ENCODE assay signal across 18 cellular contexts in the genomic region with DNA sequence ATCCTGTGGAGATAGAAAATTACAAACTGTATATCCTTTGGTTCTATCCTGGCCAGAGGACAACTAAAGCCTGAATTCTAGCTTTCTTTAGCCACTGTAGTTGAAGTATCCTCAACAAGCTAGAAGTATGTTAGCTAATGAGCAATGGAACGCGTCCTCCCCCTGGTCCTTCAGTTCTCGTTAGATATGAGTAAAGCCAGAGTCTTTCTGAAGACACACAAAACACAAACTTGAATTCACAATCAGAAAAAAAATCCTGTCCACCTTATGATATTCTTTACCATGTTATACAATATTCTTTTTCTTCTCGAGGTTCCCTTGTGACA.
A peak's percentile ranks its signal among the peaks of the same experiment; 100 is the strongest.
DNase-seq lines count a peak whose midpoint lies in the region; ATAC-seq and TF ChIP-seq lines count a peak whose summit lies in the region.
"Had no signal": no experiment of that assay in that cellular context is flagged by ENCODE, and none has a peak within 500 bp of the region (broad histone marks: within the 10 kb centered on the region; RNA-seq: fewer than 3 reads in every experiment).

No MANE protein-coding gene starts in this region.

- H3K36me3 Mint-ChIP-seq in mesothelial cell of epicardium = no peaks in the 10 kb centered on the region
- no peaks in the 10 kb centered on the region for H3K36me3 Mint-ChIP-seq in natural killer cell treated with Interleukin-12 subunit alpha and Interleukin-12 subunit beta and Interleukin-15 and Interleukin-18, amount 100 ng/mL, for 72 hours
- H3K36me3 Mint-ChIP-seq: IgD-negative memory B cell had no signal

- intact Hi-C loops in left lung (cut with DNase I) = no loop called here

- H3K27ac ChIP-seq in left lung = no peak overlapping the region
- H3K27ac ChIP-seq: A549, C4-2B had no signal

- no peak overlapping the region for H3K4me3 ChIP-seq in left lung
- H3K4me3 ChIP-seq: A549 had no signal

- no peaks in the 10 kb centered on the region for H3K9me3 ChIP-seq in left lung
- H3K9me3 ChIP-seq: A549, Caco-2 had no signal

- H3K4me1 Mint-ChIP-seq in mesothelial cell of epicardium = peaks cover 44% of the 10 kb centered on the region
- H3K4me1 Mint-ChIP-seq in natural killer cell treated with Interleukin-12 subunit alpha and Interleukin-12 subunit beta and Interleukin-15 and Interleukin-18, amount 100 ng/mL, for 72 hours (ENCODE audit: low read depth in 2 of 2) = no peaks in the 10 kb centered on the region
- H3K4me1 Mint-ChIP-seq: IgD-negative memory B cell had no signal

- H3K9me3 Mint-ChIP-seq in mesothelial cell of epicardium = peaks cover 5% of the 10 kb centered on the region
- H3K9me3 Mint-ChIP-seq in natural killer cell treated with Interleukin-12 subunit alpha and Interleukin-12 subunit beta and Interleukin-15 and Interleukin-18, amount 100 ng/mL, for 72 hours = peaks cover 6% of the 10 kb centered on the region
- H3K9me3 Mint-ChIP-seq: H9 had no signal

- no peaks in the 10 kb centered on the region for H3K36me3 ChIP-seq in left lung

- peak; percentile 82 for ATAC-seq in SK-N-SH treated with all-trans-retinoic acid at 6 μM for 48 hours
- peak; percentile 96 for ATAC-seq in left lung
- no peak for ATAC-seq in natural killer cell treated with Interleukin-12 subunit alpha and Interleukin-12 subunit beta and Interleukin-15 and Interleukin-18, amount 100 ng/mL, for 72 hours
- ATAC-seq: A549, HepG2 had no signal

- TF ChIP-seq CTCF in left lung (IDR thresholded peaks at IDR 0.05) = no peak
- no peak for TF ChIP-seq CTCF in mesothelial cell of epicardium (IDR thresholded peaks at IDR 0.05; ENCODE audit: unreplicated experiment)

- DNase-seq in left lung = no peak
- no peak for DNase-seq in mesothelial cell of epicardium (ENCODE audit: low spot score in 2 of 2, unreplicated experiment in 2 of 2)
- no peak for DNase-seq in hypothalamus (lab: John Stamatoyannopoulos, UW)
- DNase-seq in 8988T = no peak
- no peak for DNase-seq in HT-29 (ENCODE audit: low spot score)
- no peak for DNase-seq in natural killer cell treated with Interleukin-12 subunit alpha and Interleukin-12 subunit beta and Interleukin-15 and Interleukin-18, amount 100 ng/mL, for 72 hours (ENCODE audit: low spot score)
- DNase-seq: AML-193; Caco-2; CD4-positive, alpha-beta T cell; DMS153; DMS79 treated with DMSO at 0.1 percent for 48 hours; GF-D8; H9 had no signal

- H3K27ac Mint-ChIP-seq in mesothelial cell of epicardium = peak overlapping the region; percentile 79
- no peak overlapping the region for H3K27ac Mint-ChIP-seq in natural killer cell treated with Interleukin-12 subunit alpha and Interleukin-12 subunit beta and Interleukin-15 and Interleukin-18, amount 100 ng/mL, for 72 hours
- H3K27ac Mint-ChIP-seq: CD4-positive, alpha-beta T cell; H9; IgD-negative memory B cell had no signal

- H3K4me3 Mint-ChIP-seq in mesothelial cell of epicardium = no peak overlapping the region
- H3K4me3 Mint-ChIP-seq in natural killer cell treated with Interleukin-12 subunit alpha and Interleukin-12 subunit beta and Interleukin-15 and Interleukin-18, amount 100 ng/mL, for 72 hours = no peak overlapping the region
- H3K4me3 Mint-ChIP-seq: CD4-positive, alpha-beta T cell; H9 had no signal

- peaks cover 0 to 6% of the 10 kb centered on the region in 2 donors for H3K4me1 ChIP-seq in left lung
- H3K4me1 ChIP-seq: A549 had no signal

- no peaks in the 10 kb centered on the region for H3K27me3 ChIP-seq in left lung

- no peaks in the 10 kb centered on the region for H3K27me3 Mint-ChIP-seq in mesothelial cell of epicardium (ENCODE audit: low read depth)
- no peaks in the 10 kb centered on the region for H3K27me3 Mint-ChIP-seq in natural killer cell treated with Interleukin-12 subunit alpha and Interleukin-12 subunit beta and Interleukin-15 and Interleukin-18, amount 100 ng/mL, for 72 hours
- H3K27me3 Mint-ChIP-seq: CD4-positive, alpha-beta T cell; IgD-negative memory B cell had no signal

TF ChIP-seq in SK-N-SH treated with all-trans-retinoic acid at 6 μM for 48 hours, 23 proteins besides CTCF, POLR2A, EP300 and RAD21:
- TF ChIP-seq, protein P1, sequence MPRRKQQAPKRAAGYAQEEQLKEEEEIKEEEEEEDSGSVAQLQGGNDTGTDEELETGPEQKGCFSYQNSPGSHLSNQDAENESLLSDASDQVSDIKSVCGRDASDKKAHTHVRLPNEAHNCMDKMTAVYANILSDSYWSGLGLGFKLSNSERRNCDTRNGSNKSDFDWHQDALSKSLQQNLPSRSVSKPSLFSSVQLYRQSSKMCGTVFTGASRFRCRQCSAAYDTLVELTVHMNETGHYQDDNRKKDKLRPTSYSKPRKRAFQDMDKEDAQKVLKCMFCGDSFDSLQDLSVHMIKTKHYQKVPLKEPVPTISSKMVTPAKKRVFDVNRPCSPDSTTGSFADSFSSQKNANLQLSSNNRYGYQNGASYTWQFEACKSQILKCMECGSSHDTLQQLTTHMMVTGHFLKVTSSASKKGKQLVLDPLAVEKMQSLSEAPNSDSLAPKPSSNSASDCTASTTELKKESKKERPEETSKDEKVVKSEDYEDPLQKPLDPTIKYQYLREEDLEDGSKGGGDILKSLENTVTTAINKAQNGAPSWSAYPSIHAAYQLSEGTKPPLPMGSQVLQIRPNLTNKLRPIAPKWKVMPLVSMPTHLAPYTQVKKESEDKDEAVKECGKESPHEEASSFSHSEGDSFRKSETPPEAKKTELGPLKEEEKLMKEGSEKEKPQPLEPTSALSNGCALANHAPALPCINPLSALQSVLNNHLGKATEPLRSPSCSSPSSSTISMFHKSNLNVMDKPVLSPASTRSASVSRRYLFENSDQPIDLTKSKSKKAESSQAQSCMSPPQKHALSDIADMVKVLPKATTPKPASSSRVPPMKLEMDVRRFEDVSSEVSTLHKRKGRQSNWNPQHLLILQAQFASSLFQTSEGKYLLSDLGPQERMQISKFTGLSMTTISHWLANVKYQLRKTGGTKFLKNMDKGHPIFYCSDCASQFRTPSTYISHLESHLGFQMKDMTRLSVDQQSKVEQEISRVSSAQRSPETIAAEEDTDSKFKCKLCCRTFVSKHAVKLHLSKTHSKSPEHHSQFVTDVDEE (CRISPR knock-in tag; IDR thresholded peaks at IDR 0.05) = no peak
- TF ChIP-seq SNAI2 (CRISPR knock-in tag; IDR thresholded peaks at IDR 0.05) (no peak), TOX (CRISPR knock-in tag; IDR thresholded peaks at IDR 0.05; ENCODE audit: borderline replicate concordance) (no peak), ZNF565 (CRISPR knock-in tag; conservative IDR thresholded peaks at IDR 0.05; ENCODE audit: low read depth) (no peak)

Comparison
In these comparisons a context has a peak if more than half of its experiments do, and no peak if none do; other contexts are left out.
1. ATAC-seq: peak in SK-N-SH treated with all-trans-retinoic acid at 6 μM for 48 hours (single experiment) and left lung (single experiment); none in natural killer cell treated with Interleukin-12 subunit alpha and Interleukin-12 subunit beta and Interleukin-15 and Interleukin-18, amount 100 ng/mL, for 72 hours (0 of 2).